8 cellular contexts compared by ENCODE assay signal in the genomic region with DNA sequence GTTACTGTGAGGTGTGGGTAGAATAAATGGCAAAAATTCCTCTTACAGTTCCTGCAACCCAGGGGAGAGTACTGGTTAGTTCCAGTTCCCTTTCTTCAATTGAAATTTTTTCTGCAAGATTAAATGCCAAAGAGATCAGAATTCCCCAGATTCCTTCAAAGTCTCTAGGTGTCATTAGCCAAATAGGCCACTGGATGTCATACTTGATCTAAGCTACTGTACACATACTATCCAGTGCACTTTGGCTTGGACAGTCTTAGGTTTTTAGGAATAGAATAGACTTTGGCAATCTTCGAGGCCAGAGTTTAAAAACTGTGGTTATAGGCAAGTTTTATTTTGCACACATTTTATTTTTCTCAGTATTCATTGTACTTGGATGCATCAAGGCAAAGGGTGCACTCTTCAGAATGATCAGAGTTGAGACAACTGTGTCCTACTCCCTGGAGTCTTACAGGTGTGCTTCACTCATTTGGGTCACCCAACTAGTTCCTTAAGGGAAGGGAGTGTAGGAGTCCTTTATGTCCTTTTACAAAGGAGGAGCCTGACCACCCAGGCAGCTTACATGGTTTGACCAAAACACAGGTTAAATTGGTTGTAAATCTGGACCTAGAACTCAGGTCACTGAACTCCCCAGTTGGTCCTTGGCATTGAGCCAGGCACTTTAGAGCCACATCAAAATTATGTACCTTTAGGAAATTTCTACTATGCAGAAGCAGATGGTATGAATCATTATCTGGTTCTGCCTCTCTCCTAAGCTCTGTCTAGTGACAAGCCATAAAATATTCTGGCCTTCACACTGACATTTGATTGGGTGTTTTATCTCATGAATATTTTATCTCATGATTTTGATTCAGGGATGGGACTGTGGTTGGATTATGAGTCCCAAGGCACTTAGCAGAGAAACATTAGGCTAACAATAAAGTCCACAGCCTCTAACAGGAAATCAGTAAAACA. TPM values are rescaled to one million over a fixed set of nuclear protein-coding genes. Genes with fewer than 3 reads are reported as not detected.
DNase-seq lines count a peak whose midpoint lies in the region; ATAC-seq and TF ChIP-seq lines count a peak whose summit lies in the region.

No MANE protein-coding gene starts in this region.

- in situ Hi-C loops in Caki2 (cut with HindIII; ENCODE audit: low pct_unique_long_range_greater_than_20kb, low sequenced_read_pairs) = no loop called here

- no peak for TF ChIP-seq POLR2A in adrenal gland (IDR thresholded peaks at IDR 0.05)
- TF ChIP-seq POLR2A in spleen (IDR thresholded peaks at IDR 0.05) = no peak

- peak in 5 of 6 experiments; percentile 9 to 27 (median 20) for TF ChIP-seq CTCF in adrenal gland (IDR thresholded peaks at IDR 0.05)
- no peak for TF ChIP-seq CTCF in spleen (IDR thresholded peaks at IDR 0.05 in 8 of 11, conservative IDR thresholded peaks at IDR 0.05 in 3 of 11)

- H3K4me1 ChIP-seq in adrenal gland (replicated peaks in 1 of 2) = no peaks in the 10 kb centered on the region
- H3K4me1 ChIP-seq in spleen = no peaks in the 10 kb centered on the region

- H3K36me3 ChIP-seq in adrenal gland (replicated peaks in 1 of 2) = no peaks in the 10 kb centered on the region
- no peaks in the 10 kb centered on the region for H3K36me3 ChIP-seq in spleen

- peak; percentile 70 for ATAC-seq in HG02884 (IDR thresholded peaks at IDR 0.05; ENCODE audit: unreplicated experiment)
- peak; percentile 94 for ATAC-seq in left lobe of liver
- no peak for ATAC-seq in GM18867 (IDR thresholded peaks at IDR 0.05; ENCODE audit: unreplicated experiment)

- H3K27ac ChIP-seq in adrenal gland = no peak overlapping the region
- H3K27ac ChIP-seq in spleen = no peak overlapping the region

- intact Hi-C loops in adrenal gland (cut with DNase I) (no loop called here), spleen (cut with DNase I; ENCODE audit: low total_unique reads) (no loop called here)

- H3K4me3 ChIP-seq in adrenal gland = no peak overlapping the region
- no peak overlapping the region for H3K4me3 ChIP-seq in spleen

- 46 to 53% (median 48%) methylated on average over 1 of the region's 1 CpG for WGBS in adrenal gland, 4 donors
- 40 to 69% (median 58%) methylated on average over 1 of the region's 1 CpG for WGBS in spleen, 5 donors

- H3K27me3 ChIP-seq in adrenal gland (no peaks in the 10 kb centered on the region), spleen (replicated peaks in 1 of 7) (peaks cover 0 to 9% (median 0%) of the 10 kb centered on the region in 7 donors)

- DNase-seq in Caki2 (ENCODE audit: low read depth) = peak; percentile 6
- DNase-seq in adrenal gland = no peak
- DNase-seq in left lobe of liver (ENCODE audit: low spot score) = peak; percentile 46
- DNase-seq in inferior parietal cortex (ENCODE audit: extremely low spot score) = no peak
- DNase-seq in spleen = no peak
- DNase-seq in putamen (ENCODE audit: low spot score) = no peak

- H3K9me3 ChIP-seq in adrenal gland (replicated peaks in 1 of 3) (no peaks in the 10 kb centered on the region), spleen (no peaks in the 10 kb centered on the region)

RNA-seq across cellular contexts. Expression of gene ASAH2B, which starts 49.5 kb away (rescaled TPM):
- total RNA-seq in Caki2 (2014; rRNA removed; shearing (Covaris generic); ENCODE audit: low replicate concordance) = 2.2 and 3.6 TPM in 2 replicates
- 1 to 10 TPM; 1.9 to 7.6 (median 5.0) TPM for total RNA-seq in adrenal gland
- 10 to 100 TPM in 1 of 3 donors, 1 to 10 TPM in 2; 2.8 to 13.3 (median 3.1) TPM for polyA plus RNA-seq in adrenal gland
- 5.2 TPM for total RNA-seq in left lobe of liver
- 1 to 10 TPM; 1.0 to 5.4 (median 1.9) TPM for total RNA-seq in spleen
- polyA plus RNA-seq in spleen = 1 to 10 TPM in 2 of 3 donors, under 1 TPM in 1; 0.77 to 1.7 (median 1.1) TPM

Comparison
In these comparisons a context has a peak if more than half of its experiments do, and no peak if none do; other contexts are left out.
1. DNase-seq: peak in Caki2 (single experiment) and left lobe of liver (single experiment); none in adrenal gland (0 of 7), inferior parietal cortex (single experiment), spleen (single experiment) and putamen (single experiment).
2. CTCF ChIP-seq: peak in adrenal gland (5 of 6); none in spleen (0 of 11).